ENCODE assay signal across 2 cellular contexts in genomic region chr15:62887113-62887570, GRCh38.
TF ChIP-seq lines count a peak whose summit lies in the region.

No MANE protein-coding gene starts in this region.

TF ChIP-seq in IMR-90, 13 proteins besides CTCF, POLR2A, EP300 and RAD21 (continued from another document):
- no peak for TF ChIP-seq RCOR1 (IDR thresholded peaks at IDR 0.05; ENCODE audit: insufficient replicate concordance, low read length)
- TF ChIP-seq FOS (IDR thresholded peaks at IDR 0.05; ENCODE audit: low read depth, low read length), result no peak
- TF ChIP-seq MXI1 (IDR thresholded peaks at IDR 0.05; ENCODE audit: borderline replicate concordance, low read depth, low read length), result no peak
- no peak for TF ChIP-seq CEBPB (IDR thresholded peaks at IDR 0.05; ENCODE audit: low read depth, low read length)
- TF ChIP-seq SMC3 (IDR thresholded peaks at IDR 0.05; ENCODE audit: low read depth, low read length), result no peak
- TF ChIP-seq NFE2L2 (IDR thresholded peaks at IDR 0.05; ENCODE audit: low read depth, low read length), result no peak
- TF ChIP-seq CHD1 (IDR thresholded peaks at IDR 0.05; ENCODE audit: low read depth, low read length), result no peak
- TF ChIP-seq ELK1 (IDR thresholded peaks at IDR 0.05; ENCODE audit: borderline replicate concordance, low read depth, low read length), result no peak
- TF ChIP-seq MAFK (IDR thresholded peaks at IDR 0.05; ENCODE audit: low read depth, low read length), result no peak
- no peak for TF ChIP-seq USF2 (IDR thresholded peaks at IDR 0.05; ENCODE audit: low read depth, low read length)
- no peak for TF ChIP-seq RFX5 (IDR thresholded peaks at IDR 0.05; ENCODE audit: low read depth, low read length)
- no peak for TF ChIP-seq MAZ (IDR thresholded peaks at IDR 0.05; ENCODE audit: borderline replicate concordance, low read depth, low read length)

TF ChIP-seq in endothelial cell of umbilical vein, 7 proteins besides CTCF, POLR2A, EP300 and RAD21 (continued from another document):
- TF ChIP-seq MAX (IDR thresholded peaks at IDR 0.05; ENCODE audit: insufficient read depth, insufficient read length) (no peak), MYC (IDR thresholded peaks at IDR 0.05; ENCODE audit: low read depth, low read length) (no peak), JUN (IDR thresholded peaks at IDR 0.05; ENCODE audit: borderline replicate concordance, insufficient read depth, insufficient read length, low read depth) (no peak), POLR2AphosphoS5 (IDR thresholded peaks at IDR 0.05; ENCODE audit: insufficient read depth, low read depth, low read length) (no peak), GATA2 (IDR thresholded peaks at IDR 0.05; ENCODE audit: insufficient read depth, insufficient read length, low read depth, low read length) (no peak), FOS (IDR thresholded peaks at IDR 0.05; ENCODE audit: borderline replicate concordance, insufficient read depth, low read length) (no peak)
TF ChIP-seq in endothelial cell of umbilical vein: peak in this region for 0.
